In the genomic region with DNA sequence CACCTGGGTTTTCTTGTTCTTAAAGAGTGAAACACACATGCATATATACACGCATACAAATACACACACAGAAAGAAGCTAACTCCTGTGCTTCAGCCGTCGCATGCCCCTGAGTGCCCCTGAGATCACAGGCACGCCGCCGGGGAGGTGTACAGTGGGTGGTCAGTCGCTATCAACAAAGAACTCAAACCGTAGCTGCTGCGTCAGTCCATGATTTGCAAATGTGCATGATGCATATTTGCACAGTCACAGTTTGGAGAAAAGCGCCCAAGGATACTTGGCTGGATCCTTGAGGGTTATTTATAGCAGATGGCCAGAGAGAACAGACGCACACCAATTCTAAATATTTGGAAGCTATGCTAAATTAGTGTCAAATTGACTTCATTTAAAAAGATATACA, we compare ENCODE assay signal across 1 cellular context.
TF ChIP-seq lines count a peak whose summit lies in the region.

No MANE protein-coding gene starts in this region.

TF ChIP-seq in HepG2, 621 proteins besides CTCF, POLR2A, EP300 and RAD21 (continued from another document):
- TF ChIP-seq, protein P1, sequence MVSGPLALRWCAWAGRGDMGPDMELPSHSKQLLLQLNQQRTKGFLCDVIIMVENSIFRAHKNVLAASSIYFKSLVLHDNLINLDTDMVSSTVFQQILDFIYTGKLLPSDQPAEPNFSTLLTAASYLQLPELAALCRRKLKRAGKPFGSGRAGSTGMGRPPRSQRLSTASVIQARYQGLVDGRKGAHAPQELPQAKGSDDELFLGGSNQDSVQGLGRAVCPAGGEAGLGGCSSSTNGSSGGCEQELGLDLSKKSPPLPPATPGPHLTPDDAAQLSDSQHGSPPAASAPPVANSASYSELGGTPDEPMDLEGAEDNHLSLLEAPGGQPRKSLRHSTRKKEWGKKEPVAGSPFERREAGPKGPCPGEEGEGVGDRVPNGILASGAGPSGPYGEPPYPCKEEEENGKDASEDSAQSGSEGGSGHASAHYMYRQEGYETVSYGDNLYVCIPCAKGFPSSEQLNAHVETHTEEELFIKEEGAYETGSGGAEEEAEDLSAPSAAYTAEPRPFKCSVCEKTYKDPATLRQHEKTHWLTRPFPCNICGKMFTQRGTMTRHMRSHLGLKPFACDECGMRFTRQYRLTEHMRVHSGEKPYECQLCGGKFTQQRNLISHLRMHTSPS (CRISPR knock-in tag; IDR thresholded peaks at IDR 0.05; ENCODE audit: low read depth) = no peak
- TF ChIP-seq, protein P2, sequence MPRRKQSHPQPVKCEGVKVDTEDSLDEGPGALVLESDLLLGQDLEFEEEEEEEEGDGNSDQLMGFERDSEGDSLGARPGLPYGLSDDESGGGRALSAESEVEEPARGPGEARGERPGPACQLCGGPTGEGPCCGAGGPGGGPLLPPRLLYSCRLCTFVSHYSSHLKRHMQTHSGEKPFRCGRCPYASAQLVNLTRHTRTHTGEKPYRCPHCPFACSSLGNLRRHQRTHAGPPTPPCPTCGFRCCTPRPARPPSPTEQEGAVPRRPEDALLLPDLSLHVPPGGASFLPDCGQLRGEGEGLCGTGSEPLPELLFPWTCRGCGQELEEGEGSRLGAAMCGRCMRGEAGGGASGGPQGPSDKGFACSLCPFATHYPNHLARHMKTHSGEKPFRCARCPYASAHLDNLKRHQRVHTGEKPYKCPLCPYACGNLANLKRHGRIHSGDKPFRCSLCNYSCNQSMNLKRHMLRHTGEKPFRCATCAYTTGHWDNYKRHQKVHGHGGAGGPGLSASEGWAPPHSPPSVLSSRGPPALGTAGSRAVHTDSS (CRISPR knock-in tag; conservative IDR thresholded peaks at IDR 0.05) = no peak
- TF ChIP-seq RBAK (CRISPR knock-in tag; IDR thresholded peaks at IDR 0.05) = no peak
- TF ChIP-seq ZNF839 (CRISPR knock-in tag; IDR thresholded peaks at IDR 0.05; ENCODE audit: borderline replicate concordance) = no peak
- TF ChIP-seq SMAD1 (CRISPR knock-in tag; IDR thresholded peaks at IDR 0.05; ENCODE audit: borderline replicate concordance, low read depth) = no peak
- no peak for TF ChIP-seq TOPORS (CRISPR knock-in tag; IDR thresholded peaks at IDR 0.05)
- TF ChIP-seq RXRA (CRISPR knock-in tag; IDR thresholded peaks at IDR 0.05) = no peak
- no peak for TF ChIP-seq SPEN (CRISPR knock-in tag; IDR thresholded peaks at IDR 0.05; ENCODE audit: low read depth)
- no peak for TF ChIP-seq PREB (CRISPR knock-in tag; IDR thresholded peaks at IDR 0.05)
